23 cellular contexts compared by ENCODE assay signal in genomic region chr1:210418863-210419641, GRCh38.
A peak's percentile ranks its signal among the peaks of the same experiment; 100 is the strongest.
DNase-seq lines count a peak whose midpoint lies in the region; ATAC-seq and TF ChIP-seq lines count a peak whose summit lies in the region.
"Had no signal": no experiment of that assay in that cellular context is flagged by ENCODE, and none has a peak within 500 bp of the region (broad histone marks: within the 10 kb centered on the region; RNA-seq: fewer than 3 reads in every experiment).

No MANE protein-coding gene starts in this region.

- H3K27me3 Mint-ChIP-seq in activated T-helper 1 cell treated with anti-CD3 and anti-CD28 coated beads, Interleukin-12 subunit alpha, Interleukin-12 subunit beta, Interleukin-2, Interleukin-4 antibody, amounts not matched to agents 30 ng/mL and 10 ng/mL and 1 ng/mL, durations not matched to agents 14 hours and 24 hours and 36 hours (ENCODE audit: insufficient read depth): peaks cover 11% of the 10 kb centered on the region
- peaks cover 0 to 4% of the 10 kb centered on the region in 2 donors for H3K27me3 Mint-ChIP-seq in natural killer cell (ENCODE audit: low read depth in 2 of 2)

- no peak overlapping the region for H3K27ac Mint-ChIP-seq in stimulated activated effector memory CD8-positive, alpha-beta T cell treated with anti-CD3 and anti-CD28 coated beads, Interleukin-12 subunit alpha, Interleukin-12 subunit beta, amount 100 ng/mL, for 72 hours
- H3K27ac Mint-ChIP-seq in activated T-helper 1 cell treated with anti-CD3 and anti-CD28 coated beads, Interleukin-12 subunit alpha, Interleukin-12 subunit beta, Interleukin-2, Interleukin-4 antibody, amounts not matched to agents 30 ng/mL and 10 ng/mL and 1 ng/mL, durations not matched to agents 14 hours and 24 hours and 36 hours: no peak overlapping the region
- no peak overlapping the region for H3K27ac Mint-ChIP-seq in natural killer cell
- H3K27ac Mint-ChIP-seq: CD4-positive, CD25-positive, alpha-beta regulatory T cell; naive thymus-derived CD4-positive, alpha-beta T cell had no signal

- peaks cover 0 to 6% (median 0%) of the 10 kb centered on the region in 3 donors for H3K9me3 ChIP-seq in body of pancreas
- no peaks in the 10 kb centered on the region for H3K9me3 ChIP-seq in mucosa of rectum (ENCODE audit: control insufficient read depth in 2 of 2, low read length in 2 of 2)
- H3K9me3 ChIP-seq: ovary, right lobe of liver had no signal

- peak overlapping the region in 2 of 4 donors; percentile 51 to 53 for H3K27ac ChIP-seq in body of pancreas
- H3K27ac ChIP-seq in mucosa of rectum (ENCODE audit: low read depth in 2 of 2, low read length in 2 of 2): peak overlapping the region; percentile 56 to 70
- H3K27ac ChIP-seq: ovary, right lobe of liver, SK-N-MC, WERI-Rb-1 had no signal

- H3K36me3 ChIP-seq in body of pancreas (replicated peaks in 1 of 2; ENCODE audit: insufficient read depth in 1 of 2, low read depth in 2 of 2) (no peaks in the 10 kb centered on the region), mucosa of rectum (ENCODE audit: control insufficient read depth in 2 of 2, insufficient read depth in 2 of 2, low read length in 2 of 2) (no peaks in the 10 kb centered on the region)
- H3K36me3 ChIP-seq: ovary, right lobe of liver, WERI-Rb-1 had no signal

- no peak for TF ChIP-seq CTCF in LNCaP clone FGC (IDR thresholded peaks at IDR 0.05; ENCODE audit: control insufficient read depth, extremely low read depth, insufficient read depth)
- TF ChIP-seq CTCF in body of pancreas (IDR thresholded peaks at IDR 0.05): no peak
- TF ChIP-seq CTCF in natural killer cell (IDR thresholded peaks at IDR 0.05): no peak

- no peak for TF ChIP-seq POLR2A in body of pancreas (IDR thresholded peaks at IDR 0.05)

- H3K4me3 ChIP-seq in LNCaP clone FGC (ENCODE audit: low read depth, low read length) (no peak overlapping the region), body of pancreas (no peak overlapping the region), mucosa of rectum (ENCODE audit: low read length in 2 of 2) (no peak overlapping the region)
- H3K4me3 ChIP-seq: lung, ovary, right lobe of liver, SK-N-MC had no signal

- DNase-seq in LNCaP clone FGC (ENCODE audit: low read depth) (peak; percentile 30), body of pancreas (peak in 1 of 4 donors; percentile 13), natural killer cell (no peak)
- DNase-seq in stimulated activated effector memory CD8-positive, alpha-beta T cell treated with anti-CD3 and anti-CD28 coated beads, Interleukin-12 subunit alpha, Interleukin-12 subunit beta, amount 100 ng/mL, for 72 hours (ENCODE audit: low spot score in 2 of 2): no peak
- no peak for DNase-seq in activated T-helper 1 cell treated with anti-CD3 and anti-CD28 coated beads, Interleukin-12 subunit alpha, Interleukin-12 subunit beta, Interleukin-2, Interleukin-4 antibody, amounts not matched to agents 30 ng/mL and 10 ng/mL and 1 ng/mL, durations not matched to agents 14 hours and 24 hours and 36 hours (ENCODE audit: low spot score)
- DNase-seq: activated CD4-positive, alpha-beta T cell treated with anti-CD3 and anti-CD28 coated beads, Interleukin-2, amount 50 U/mL, for 1 hour; activated naive CD4-positive, alpha-beta T cell treated with anti-CD3 and anti-CD28 coated beads, Interleukin-2, amount 50 U/mL, for 16 hours; anterior cingulate cortex; CD4-positive, CD25-positive, alpha-beta regulatory T cell; dermis blood vessel endothelial cell; naive thymus-derived CD4-positive, alpha-beta T cell; NCI-H1417 treated with DMSO at 0.1 percent for 48 hours; NCI-H526; ovary; right lobe of liver; stimulated activated CD4-positive, alpha-beta T cell treated with anti-CD3 and anti-CD28 coated beads, Interleukin-15, amount 100 ng/mL, for 24 hours; trophoblast cell; WERI-Rb-1 had no signal

- H3K27me3 ChIP-seq in body of pancreas: no peaks in the 10 kb centered on the region
- H3K27me3 ChIP-seq in mucosa of rectum (ENCODE audit: control insufficient read depth in 2 of 2, insufficient read depth in 2 of 2, low read length in 2 of 2): no peaks in the 10 kb centered on the region
- H3K27me3 ChIP-seq: ovary, right lobe of liver had no signal

- H3K4me1 Mint-ChIP-seq in stimulated activated effector memory CD8-positive, alpha-beta T cell treated with anti-CD3 and anti-CD28 coated beads, Interleukin-12 subunit alpha, Interleukin-12 subunit beta, amount 100 ng/mL, for 72 hours: no peaks in the 10 kb centered on the region
- H3K4me1 Mint-ChIP-seq in activated T-helper 1 cell treated with anti-CD3 and anti-CD28 coated beads, Interleukin-12 subunit alpha, Interleukin-12 subunit beta, Interleukin-2, Interleukin-4 antibody, amounts not matched to agents 30 ng/mL and 10 ng/mL and 1 ng/mL, durations not matched to agents 14 hours and 24 hours and 36 hours (ENCODE audit: low read depth): no peaks in the 10 kb centered on the region
- no peaks in the 10 kb centered on the region for H3K4me1 Mint-ChIP-seq in natural killer cell
- H3K4me1 Mint-ChIP-seq: CD4-positive, CD25-positive, alpha-beta regulatory T cell; naive thymus-derived CD4-positive, alpha-beta T cell had no signal

- intact Hi-C loops in body of pancreas (cut with DNase I) (no loop called here), natural killer cell (cut with micrococcal nuclease) (no loop called here)
- intact Hi-C loops in activated T-helper 1 cell treated with anti-CD3 and anti-CD28 coated beads, Interleukin-12 subunit alpha, Interleukin-12 subunit beta, Interleukin-2, Interleukin-4 antibody, amounts not matched to agents 30 ng/mL and 10 ng/mL and 1 ng/mL, durations not matched to agents 14 hours and 24 hours and 36 hours (cut with micrococcal nuclease): no loop called here

- peak overlapping the region in 1 of 2 donors; percentile 12 for H3K9ac ChIP-seq in mucosa of rectum (ENCODE audit: low read depth in 1 of 2, low read length in 2 of 2)

- whole genome bisulfite sequencing in body of pancreas, 2 donors: 71 to 75% methylated on average over 7 of the region's 7 CpGs

- H3K4me1 ChIP-seq in body of pancreas (no peaks in the 10 kb centered on the region), mucosa of rectum (ENCODE audit: control insufficient read depth in 2 of 2, insufficient read depth in 2 of 2, low read length in 2 of 2) (peaks cover 2 to 5% of the 10 kb centered on the region in 2 donors)
- H3K4me1 ChIP-seq: right lobe of liver had no signal

- no peaks in the 10 kb centered on the region for H3K9me3 Mint-ChIP-seq in stimulated activated effector memory CD8-positive, alpha-beta T cell treated with anti-CD3 and anti-CD28 coated beads, Interleukin-12 subunit alpha, Interleukin-12 subunit beta, amount 100 ng/mL, for 72 hours
- no peaks in the 10 kb centered on the region for H3K9me3 Mint-ChIP-seq in activated T-helper 1 cell treated with anti-CD3 and anti-CD28 coated beads, Interleukin-12 subunit alpha, Interleukin-12 subunit beta, Interleukin-2, Interleukin-4 antibody, amounts not matched to agents 30 ng/mL and 10 ng/mL and 1 ng/mL, durations not matched to agents 14 hours and 24 hours and 36 hours
- no peaks in the 10 kb centered on the region for H3K9me3 Mint-ChIP-seq in natural killer cell

- H3K36me3 Mint-ChIP-seq in stimulated activated effector memory CD8-positive, alpha-beta T cell treated with anti-CD3 and anti-CD28 coated beads, Interleukin-12 subunit alpha, Interleukin-12 subunit beta, amount 100 ng/mL, for 72 hours: no peaks in the 10 kb centered on the region
- no peaks in the 10 kb centered on the region for H3K36me3 Mint-ChIP-seq in activated T-helper 1 cell treated with anti-CD3 and anti-CD28 coated beads, Interleukin-12 subunit alpha, Interleukin-12 subunit beta, Interleukin-2, Interleukin-4 antibody, amounts not matched to agents 30 ng/mL and 10 ng/mL and 1 ng/mL, durations not matched to agents 14 hours and 24 hours and 36 hours (ENCODE audit: low read depth)
- no peaks in the 10 kb centered on the region for H3K36me3 Mint-ChIP-seq in natural killer cell
- H3K36me3 Mint-ChIP-seq: CD4-positive, CD25-positive, alpha-beta regulatory T cell had no signal

- no peak overlapping the region for H3K4me3 Mint-ChIP-seq in stimulated activated effector memory CD8-positive, alpha-beta T cell treated with anti-CD3 and anti-CD28 coated beads, Interleukin-12 subunit alpha, Interleukin-12 subunit beta, amount 100 ng/mL, for 72 hours
- H3K4me3 Mint-ChIP-seq in activated T-helper 1 cell treated with anti-CD3 and anti-CD28 coated beads, Interleukin-12 subunit alpha, Interleukin-12 subunit beta, Interleukin-2, Interleukin-4 antibody, amounts not matched to agents 30 ng/mL and 10 ng/mL and 1 ng/mL, durations not matched to agents 14 hours and 24 hours and 36 hours: no peak overlapping the region
- H3K4me3 Mint-ChIP-seq in natural killer cell: no peak overlapping the region
- H3K4me3 Mint-ChIP-seq: CD4-positive, CD25-positive, alpha-beta regulatory T cell; naive thymus-derived CD4-positive, alpha-beta T cell had no signal

- ATAC-seq in body of pancreas: peak; percentile 40
- ATAC-seq in stimulated activated effector memory CD8-positive, alpha-beta T cell treated with anti-CD3 and anti-CD28 coated beads, Interleukin-12 subunit alpha, Interleukin-12 subunit beta, amount 100 ng/mL, for 72 hours: peak; percentile 48
- no peak for ATAC-seq in GM18519 (IDR thresholded peaks at IDR 0.05; ENCODE audit: low FRiP score, unreplicated experiment)
- ATAC-seq in GM19351 (IDR thresholded peaks at IDR 0.05; ENCODE audit: unreplicated experiment): no peak
- ATAC-seq in natural killer cell: no peak
- ATAC-seq: naive thymus-derived CD4-positive, alpha-beta T cell; right lobe of liver had no signal

Comparison
In these comparisons a context has a peak if more than half of its experiments do, and no peak if none do; other contexts are left out.
1. ATAC-seq: peak in body of pancreas (single experiment) and stimulated activated effector memory CD8-positive, alpha-beta T cell treated with anti-CD3 and anti-CD28 coated beads, Interleukin-12 subunit alpha, Interleukin-12 subunit beta, amount 100 ng/mL, for 72 hours (single experiment); none in GM18519 (single experiment), GM19351 (single experiment) and natural killer cell (0 of 3).